Comparison of ENCODE assay signal across 7 cellular contexts in the genomic region with DNA sequence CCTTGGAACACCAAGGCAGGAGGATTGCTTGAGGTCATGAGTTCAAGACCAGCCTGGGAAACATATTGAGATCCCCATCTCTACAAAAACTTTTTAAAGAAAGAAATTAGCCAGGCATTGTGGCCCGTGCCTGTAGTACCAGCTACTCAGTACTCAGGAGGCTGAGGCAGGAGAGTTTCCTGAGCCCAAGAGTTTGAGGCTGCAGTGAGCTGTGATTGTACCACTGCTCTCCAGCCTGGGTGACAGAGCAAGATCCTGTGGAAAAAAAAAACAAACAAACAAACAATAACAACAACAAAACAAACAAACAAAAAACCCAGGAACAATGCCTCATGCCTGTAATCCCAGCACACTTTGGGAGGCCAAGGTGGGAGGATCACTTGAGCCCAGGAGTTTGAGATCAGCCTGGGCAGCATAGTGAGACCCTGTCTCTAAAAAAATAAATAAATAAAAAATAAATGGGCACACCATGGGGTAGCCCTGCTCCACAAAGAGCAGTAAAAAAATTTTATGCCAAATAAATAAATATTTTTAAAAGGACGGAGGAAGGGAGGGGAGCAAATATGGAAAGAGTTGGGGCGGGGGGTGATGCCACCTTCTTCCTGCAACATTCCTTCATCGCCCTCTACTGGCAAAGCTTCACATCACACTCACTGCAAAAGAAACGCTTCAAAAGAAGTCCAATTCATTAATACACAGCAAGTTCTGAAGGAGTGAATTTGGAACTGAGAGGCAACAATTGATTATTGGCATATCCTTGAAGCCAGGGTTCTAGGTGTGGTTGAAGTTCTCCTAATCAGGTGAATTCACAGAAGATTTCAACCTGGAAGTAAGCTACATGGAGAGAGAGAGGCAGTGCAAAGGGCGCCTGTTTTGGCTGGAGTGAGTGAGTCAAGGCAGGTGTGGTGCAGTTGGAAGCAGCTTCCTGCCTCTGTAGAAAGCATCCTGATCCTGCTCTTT. TPM values are rescaled to one million over a fixed set of nuclear protein-coding genes. Genes with fewer than 3 reads are reported as not detected.
DNase-seq lines count a peak whose midpoint lies in the region; ATAC-seq, FAIRE-seq and TF ChIP-seq lines count a peak whose summit lies in the region.

No MANE protein-coding gene starts in this region.

- peak; percentile 28 for FAIRE-seq in RCC 7860 (lab: Jason Lieb, UNC)

- no peaks in the 10 kb centered on the region for H3K9me3 ChIP-seq in parathyroid adenoma (ENCODE audit: control insufficient read depth, low read length)

- H3K79me2 ChIP-seq in parathyroid adenoma: no peaks in the 10 kb centered on the region

- DNase-seq in GM06990 (ENCODE audit: extremely low read depth, insufficient read length) (no peak), RCC 7860 (ENCODE audit: low spot score) (peak; percentile 18), fibroblast of villous mesenchyme (ENCODE audit: low read depth) (peak; percentile 73), ureter (ENCODE audit: low spot score) (peak; percentile 74)
- DNase-seq in activated T-helper 1 cell treated with anti-CD3 and anti-CD28 coated beads, Interleukin-2, amount 50 U/mL, for 16 hours (ENCODE audit: low read depth in 1 of 2, low spot score in 1 of 2): peak; percentile 40 to 46

- ATAC-seq in HG03280 (IDR thresholded peaks at IDR 0.05; ENCODE audit: unreplicated experiment): peak; percentile 64

- H3K27me3 ChIP-seq in GM06990 (replicated peaks; ENCODE audit: control insufficient read depth, insufficient read depth, low read length) (no peaks in the 10 kb centered on the region), parathyroid adenoma (ENCODE audit: control insufficient read depth, insufficient read depth, low read length) (no peaks in the 10 kb centered on the region)

- H3K4me2 ChIP-seq in parathyroid adenoma (ENCODE audit: low read length): no peak overlapping the region

- TF ChIP-seq CTCF in GM06990 (IDR thresholded peaks at IDR 0.05; ENCODE audit: insufficient read depth, low read length, poor library complexity, severe bottlenecking) (peak; percentile 85), fibroblast of villous mesenchyme (IDR thresholded peaks at IDR 0.05; ENCODE audit: insufficient read depth, low read depth, low read length) (peak; percentile 86), parathyroid adenoma (IDR thresholded peaks at IDR 0.05) (peak; percentile 92)

- no peak overlapping the region for H3K27ac ChIP-seq in parathyroid adenoma

- H2AFZ ChIP-seq in parathyroid adenoma: peak overlapping the region; percentile 8

- no peaks in the 10 kb centered on the region for H3K4me1 ChIP-seq in parathyroid adenoma

- no peak overlapping the region for H3K4me3 ChIP-seq in GM06990 (replicated peaks; ENCODE audit: low read depth, low read length)
- H3K4me3 ChIP-seq in fibroblast of villous mesenchyme (ENCODE audit: low read depth, low read length): no peak overlapping the region
- no peak overlapping the region for H3K4me3 ChIP-seq in parathyroid adenoma (ENCODE audit: low read depth, low read length)

- no peaks in the 10 kb centered on the region for H3K36me3 ChIP-seq in GM06990 (ENCODE audit: control insufficient read depth, insufficient read depth, low read length)
- no peaks in the 10 kb centered on the region for H3K36me3 ChIP-seq in parathyroid adenoma (ENCODE audit: control insufficient read depth, insufficient read depth, low read length)

- H3K9ac ChIP-seq in parathyroid adenoma: no peak overlapping the region

RNA-seq across cellular contexts. Expression of a gene that starts 8.8 kb away (rescaled TPM):
- 39.3 and 86.8 TPM in 2 replicates for total RNA-seq in fibroblast of villous mesenchyme
- total RNA-seq in ureter: 57.0 TPM

RNA-seq across cellular contexts. Expression of a gene that starts 37.8 kb away (rescaled TPM):
- total RNA-seq in fibroblast of villous mesenchyme (95.7 and 344 TPM in 2 replicates), ureter (16.4 TPM)
